ENCODE assay signal across 1 cellular context in the genomic region with DNA sequence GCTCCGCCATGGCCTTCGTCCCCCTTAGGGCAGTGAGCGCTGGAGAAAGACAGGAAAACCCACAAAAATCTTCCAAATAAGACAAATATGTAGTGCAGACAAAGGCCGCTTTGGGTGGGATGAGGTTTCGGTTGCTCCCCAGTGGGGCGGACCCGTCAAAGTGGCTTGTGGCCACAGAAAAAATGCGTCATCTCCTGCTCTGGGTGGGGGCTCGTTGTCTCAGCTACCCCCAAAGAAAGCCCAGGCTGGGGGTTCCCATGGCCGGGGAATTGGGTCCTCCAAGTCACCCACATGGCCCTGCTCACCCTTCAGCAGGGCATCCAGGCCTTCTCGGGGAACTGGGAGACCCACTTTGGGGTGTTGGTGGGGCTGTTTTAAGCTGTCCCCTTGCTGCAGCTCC.
TF ChIP-seq lines count a peak whose summit lies in the region.

No MANE protein-coding gene starts in this region.

TF ChIP-seq in H1, 55 proteins besides CTCF, POLR2A, EP300 and RAD21:
- TF ChIP-seq POU5F1 (IDR thresholded peaks at IDR 0.05; ENCODE audit: low read depth, low read length) (no peak), CHD1 (IDR thresholded peaks at IDR 0.05; ENCODE audit: low read depth, low read length) (no peak), KDM1A (IDR thresholded peaks at IDR 0.05; ENCODE audit: borderline replicate concordance, low read length) (no peak), TAF1 (IDR thresholded peaks at IDR 0.05; ENCODE audit: low read depth, low read length) (no peak), JUND (IDR thresholded peaks at IDR 0.05; ENCODE audit: low read length) (no peak), RNF2 (IDR thresholded peaks at IDR 0.05; ENCODE audit: borderline replicate concordance, low read depth, low read length, missing control alignments, poor library complexity, severe bottlenecking) (no peak), TBP (IDR thresholded peaks at IDR 0.05; ENCODE audit: low read depth, low read length) (no peak), RBBP5 (IDR thresholded peaks at IDR 0.05; ENCODE audit: borderline replicate concordance, low read depth, low read length) (no peak), EZH2 (IDR thresholded peaks at IDR 0.05; ENCODE audit: low read depth, low read length, severe bottlenecking) (no peak), TAF7 (optimal IDR thresholded peaks at IDR 0.05; ENCODE audit: borderline replicate concordance, low read depth, low read length) (no peak), GABPA (IDR thresholded peaks at IDR 0.05; ENCODE audit: borderline replicate concordance, insufficient read depth, low read length) (no peak)
